In genomic region chr1:171139890-171140289, GRCh38 we compare ENCODE assay signal across 15 cellular contexts. TPM values are rescaled to one million over a fixed set of nuclear protein-coding genes. Genes with fewer than 3 reads are reported as not detected.
DNase-seq lines count a peak whose midpoint lies in the region; ATAC-seq and TF ChIP-seq lines count a peak whose summit lies in the region.
"Had no signal": no experiment of that assay in that cellular context is flagged by ENCODE, and none has a peak within 500 bp of the region (broad histone marks: within the 10 kb centered on the region; RNA-seq: fewer than 3 reads in every experiment).

No MANE protein-coding gene starts in this region.

- POLR2A ChIA-PET in activated CD8-positive, alpha-beta T cell treated with anti-CD3 and anti-CD28 coated beads, Interleukin-2, amount 10 ng/mL, durations not matched to agents 7 days and 5 days (lab: Charles Lee), result no interaction called here

- H3K27me3 ChIP-seq in stomach smooth muscle (ENCODE audit: control insufficient read depth in 1 of 2, insufficient read depth in 2 of 2, low read length in 2 of 2) (no peaks in the 10 kb centered on the region), body of pancreas (no peaks in the 10 kb centered on the region)
- H3K27me3 ChIP-seq: foreskin keratinocyte had no signal

- H3K9me3 ChIP-seq in stomach smooth muscle (ENCODE audit: control insufficient read depth in 2 of 2, low read length in 2 of 2) (no peaks in the 10 kb centered on the region), body of pancreas (no peaks in the 10 kb centered on the region)

- no peak for TF ChIP-seq POLR2A in body of pancreas (IDR thresholded peaks at IDR 0.05)

- H3K4me1 Mint-ChIP-seq in activated CD8-positive, alpha-beta T cell treated with anti-CD3 and anti-CD28 coated beads, Interleukin-2, amount 10 ng/mL, durations not matched to agents 7 days and 5 days (ENCODE audit: low read depth), result no peaks in the 10 kb centered on the region

- no peak overlapping the region for H3K4me3 ChIP-seq in coronary artery
- no peak overlapping the region for H3K4me3 ChIP-seq in stomach smooth muscle (ENCODE audit: low read length in 2 of 2)
- no peak overlapping the region for H3K4me3 ChIP-seq in body of pancreas
- H3K4me3 ChIP-seq: smooth muscle cell had no signal

- CTCF ChIA-PET in activated CD8-positive, alpha-beta T cell treated with anti-CD3 and anti-CD28 coated beads, Interleukin-2, amount 10 ng/mL, durations not matched to agents 7 days and 5 days (lab: Charles Lee), result no interaction called here

- peaks cover 24% of the 10 kb centered on the region for H3K4me1 ChIP-seq in stomach smooth muscle (ENCODE audit: control insufficient read depth, insufficient read depth, low read length)
- peaks cover 20% of the 10 kb centered on the region for H3K4me1 ChIP-seq in body of pancreas
- H3K4me1 ChIP-seq: foreskin keratinocyte had no signal

- no peaks in the 10 kb centered on the region for H3K9me3 Mint-ChIP-seq in activated CD8-positive, alpha-beta T cell treated with anti-CD3 and anti-CD28 coated beads, Interleukin-2, amount 10 ng/mL, durations not matched to agents 7 days and 5 days (ENCODE audit: insufficient read depth)

- intact Hi-C loops in body of pancreas (cut with DNase I), result no loop called here

- no peaks in the 10 kb centered on the region for H3K36me3 ChIP-seq in stomach smooth muscle (ENCODE audit: control insufficient read depth in 2 of 2, insufficient read depth in 2 of 2, low read length in 2 of 2)
- H3K36me3 ChIP-seq in body of pancreas (replicated peaks in 1 of 2; ENCODE audit: insufficient read depth in 1 of 2, low read depth in 2 of 2), result no peaks in the 10 kb centered on the region

- H3K36me3 Mint-ChIP-seq in activated CD8-positive, alpha-beta T cell treated with anti-CD3 and anti-CD28 coated beads, Interleukin-2, amount 10 ng/mL, durations not matched to agents 7 days and 5 days (ENCODE audit: low read depth), result no peaks in the 10 kb centered on the region

- H3K9ac ChIP-seq in stomach smooth muscle (ENCODE audit: low read length in 2 of 2), result no peak overlapping the region

- H3K27ac ChIP-seq in coronary artery (peak overlapping the region; percentile 83 to 86), stomach smooth muscle (ENCODE audit: low read length) (peak overlapping the region; percentile 12), body of pancreas (no peak overlapping the region)
- H3K27ac ChIP-seq: foreskin keratinocyte had no signal

- no peak overlapping the region for H3K27ac Mint-ChIP-seq in activated CD8-positive, alpha-beta T cell treated with anti-CD3 and anti-CD28 coated beads, Interleukin-2, amount 10 ng/mL, durations not matched to agents 7 days and 5 days

- peak in 2 of 3 experiments; percentile 16 to 94 for DNase-seq in NCI-H1417 (lab: John Stamatoyannopoulos, UW)
- no peak for DNase-seq in NCI-H1417 treated with DMSO at 0.1 percent for 48 hours (lab: John Stamatoyannopoulos, UW)
- DNase-seq in NCI-H187 treated with DMSO at 0.1 percent for 48 hours (lab: John Stamatoyannopoulos, UW), result peak; percentile 70
- DNase-seq in coronary artery (ENCODE audit: low spot score), result no peak
- no peak for DNase-seq in body of pancreas
- no peak for DNase-seq in GM03348 (ENCODE audit: low spot score)
- no peak for DNase-seq in activated CD8-positive, alpha-beta T cell treated with anti-CD3 and anti-CD28 coated beads, Interleukin-2, amount 10 ng/mL, durations not matched to agents 7 days and 5 days
- DNase-seq: activated CD4-positive, alpha-beta T cell treated with anti-CD3 and anti-CD28 coated beads for 4 hours; C1 segment of cervical spinal cord; DND-41; foreskin keratinocyte had no signal

- H3K4me3 Mint-ChIP-seq in activated CD8-positive, alpha-beta T cell treated with anti-CD3 and anti-CD28 coated beads, Interleukin-2, amount 10 ng/mL, durations not matched to agents 7 days and 5 days, result no peak overlapping the region

- TF ChIP-seq CTCF in coronary artery (IDR thresholded peaks at IDR 0.05), result no peak
- no peak for TF ChIP-seq CTCF in body of pancreas (IDR thresholded peaks at IDR 0.05)

- WGBS in body of pancreas, 2 donors, result 92 to 95% methylated on average over 4 of the region's 4 CpGs

- no peaks in the 10 kb centered on the region for H3K27me3 Mint-ChIP-seq in activated CD8-positive, alpha-beta T cell treated with anti-CD3 and anti-CD28 coated beads, Interleukin-2, amount 10 ng/mL, durations not matched to agents 7 days and 5 days (ENCODE audit: low read depth)

- ATAC-seq in body of pancreas, result no peak
- no peak for ATAC-seq in activated CD8-positive, alpha-beta T cell treated with anti-CD3 and anti-CD28 coated beads, Interleukin-2, amount 10 ng/mL, durations not matched to agents 7 days and 5 days
- ATAC-seq: foreskin keratinocyte, HCT116 had no signal

RNA-seq across cellular contexts. Expression of gene FMO2, which starts 45.2 kb away (rescaled TPM):
- total RNA-seq in body of pancreas, result 10 to 100 TPM in 1 of 2 donors, 1 to 10 TPM in 1; 9.2 to 18.9 TPM
- total RNA-seq in activated CD8-positive, alpha-beta T cell treated with anti-CD3 and anti-CD28 coated beads, Interleukin-2, amount 10 ng/mL, durations not matched to agents 7 days and 5 days, result not detected
- total RNA-seq: endothelial cell of umbilical vein, foreskin keratinocyte, smooth muscle cell had no signal

RNA-seq across cellular contexts. Expression of gene FMO3, which starts 49.2 kb away (rescaled TPM):
- total RNA-seq in body of pancreas, result 1 to 10 TPM; 2.6 to 8.8 TPM
- total RNA-seq in activated CD8-positive, alpha-beta T cell treated with anti-CD3 and anti-CD28 coated beads, Interleukin-2, amount 10 ng/mL, durations not matched to agents 7 days and 5 days, result not detected
- total RNA-seq: endothelial cell of umbilical vein, foreskin keratinocyte, smooth muscle cell had no signal

Comparison
In these comparisons a context has a peak if more than half of its experiments do, and no peak if none do; other contexts are left out.
1. DNase-seq: peak in NCI-H1417 (2 of 3) and NCI-H187 treated with DMSO at 0.1 percent for 48 hours (single experiment); none in NCI-H1417 treated with DMSO at 0.1 percent for 48 hours (single experiment), coronary artery (single experiment), body of pancreas (0 of 4), GM03348 (single experiment) and activated CD8-positive, alpha-beta T cell treated with anti-CD3 and anti-CD28 coated beads, Interleukin-2, amount 10 ng/mL, durations not matched to agents 7 days and 5 days (single experiment).
2. H3K27ac ChIP-seq: peak in coronary artery (2 of 2) and stomach smooth muscle (single experiment); none in body of pancreas (0 of 4).
3. RNA of gene FMO2, which starts 45.2 kb away (total RNA-seq): 9.2 to 18.9 TPM in body of pancreas; not detected in activated CD8-positive, alpha-beta T cell treated with anti-CD3 and anti-CD28 coated beads, Interleukin-2, amount 10 ng/mL, durations not matched to agents 7 days and 5 days; every median in the first group is over 10 times any median in the second.